ENCODE assay signal across 9 cellular contexts in the genomic region with DNA sequence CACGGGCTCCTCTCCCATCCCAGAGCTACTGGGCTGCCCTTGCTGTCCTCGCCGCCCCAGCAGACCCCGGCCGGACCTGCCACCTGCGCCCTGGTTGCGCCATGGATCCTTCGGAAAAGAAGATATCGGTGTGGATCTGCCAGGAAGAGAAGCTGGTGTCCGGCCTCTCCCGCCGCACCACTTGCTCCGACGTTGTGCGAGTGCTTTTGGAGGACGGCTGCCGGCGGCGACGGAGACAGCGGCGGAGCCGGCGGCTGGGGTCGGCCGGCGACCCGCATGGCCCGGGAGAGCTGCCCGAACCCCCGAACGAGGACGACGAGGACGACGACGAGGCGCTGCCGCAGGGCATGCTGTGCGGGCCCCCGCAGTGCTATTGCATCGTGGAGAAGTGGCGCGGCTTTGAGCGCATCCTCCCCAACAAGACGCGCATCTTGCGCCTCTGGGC. TPM values are rescaled to one million over a fixed set of nuclear protein-coding genes. Genes with fewer than 3 reads are reported as not detected.
DNase-seq lines count a peak whose midpoint lies in the region; ATAC-seq, FAIRE-seq and TF ChIP-seq lines count a peak whose summit lies in the region.
"Had no signal": no experiment of that assay in that cellular context is flagged by ENCODE, and none has a peak within 500 bp of the region (broad histone marks: within the 10 kb centered on the region; RNA-seq: fewer than 3 reads in every experiment).

No MANE protein-coding gene starts in this region.

- H3K18ac ChIP-seq in H1 (ENCODE audit: extremely low read depth, low read length): peak overlapping the region; percentile 86; the same call in 1 of the 2 replicates

- H3K23ac ChIP-seq in H1 (ENCODE audit: insufficient read length): no peak overlapping the region

- H3K36me3 ChIP-seq in heart right ventricle (no peaks in the 10 kb centered on the region), H1 (ENCODE audit: control insufficient read depth in 2 of 4, insufficient read depth in 4 of 4, low read length in 3 of 4) (no peaks in the 10 kb centered on the region)
- H3K36me3 ChIP-seq in naive thymus-derived CD4-positive, alpha-beta T cell (ENCODE audit: control insufficient read depth in 2 of 3, insufficient read depth in 3 of 3, low read length in 3 of 3): no peaks in the 10 kb centered on the region

- peaks cover 100% of the 10 kb centered on the region for H3K27me3 Mint-ChIP-seq in nephron (ENCODE audit: low read depth)
- H3K27me3 Mint-ChIP-seq in naive thymus-derived CD4-positive, alpha-beta T cell: peaks cover 55 to 79% (median 64%) of the 10 kb centered on the region in 5 donors

- intact Hi-C loops in heart right ventricle (cut with DNase I) (no loop called here), cardiac septum (cut with DNase I) (no loop called here)
- intact Hi-C loops in naive thymus-derived CD4-positive, alpha-beta T cell (cut with micrococcal nuclease): no loop called here

- CTCF ChIA-PET in H1 (lab: Charles Lee; ENCODE audit: partially characterized antibody): interaction anchor here (1.1 to 1.6 kb wide), 6 partner anchors 29 to 326 kb away, joined by 3 to 7 read pairs (median 4); no protein-coding TSS in a partner anchor
- CTCF ChIA-PET in naive thymus-derived CD4-positive, alpha-beta T cell (lab: Charles Lee): no interaction called here

- no peak for FAIRE-seq in H1 (lab: Jason Lieb, UNC)

- H2BK15ac ChIP-seq in H1 (ENCODE audit: low read length): no peak overlapping the region; the same call in 1 of the 2 replicates

- H2BK20ac ChIP-seq in H1 (ENCODE audit: low read length): peak overlapping the region; percentile 41; the same call in 1 of the 2 replicates

- ATAC-seq in heart right ventricle: peak in 1 of 8 donors; percentile 16
- no peak for ATAC-seq in naive thymus-derived CD4-positive, alpha-beta T cell
- ATAC-seq in HG03025 (IDR thresholded peaks at IDR 0.05; ENCODE audit: low FRiP score, unreplicated experiment): no peak

- H3K27ac Mint-ChIP-seq in nephron: no peak overlapping the region
- H3K27ac Mint-ChIP-seq in naive thymus-derived CD4-positive, alpha-beta T cell: no peak overlapping the region
- H3K27ac Mint-ChIP-seq: activated naive CD4-positive, alpha-beta T cell treated with anti-CD3 and anti-CD28 coated beads, Interleukin-2, amount 50 U/mL, for 72 hours had no signal

- H3K79me1 ChIP-seq in H1 (ENCODE audit: low read depth, low read length): no peaks in the 10 kb centered on the region

- no peak for TF ChIP-seq POLR2A in H1 (IDR thresholded peaks at IDR 0.05; ENCODE audit: control extremely low read depth in 1 of 2, low read depth in 2 of 2, low read length in 2 of 2)

- H2AFZ ChIP-seq in H1 (ENCODE audit: low read length): 0 out of 2 replicates have a peak overlapping the region, but pooled peaks have one; percentile 15

- H2BK5ac ChIP-seq in H1 (ENCODE audit: low read depth, low read length): no peak overlapping the region

- H2AK5ac ChIP-seq in H1 (ENCODE audit: low read depth, low read length): no peak overlapping the region

- peak overlapping the region; percentile 19 to 67 (median 56) for H3K4me3 ChIP-seq in heart right ventricle
- peak overlapping the region; percentile 35 to 58 (median 44) for H3K4me3 ChIP-seq in H1 (ENCODE audit: extremely low read depth in 1 of 4, insufficient read depth in 2 of 4, low read depth in 3 of 4, low read length in 4 of 4)
- H3K4me3 ChIP-seq in naive thymus-derived CD4-positive, alpha-beta T cell (ENCODE audit: low read length): no peak overlapping the region

- peaks cover 13% of the 10 kb centered on the region for H3K9me3 Mint-ChIP-seq in nephron
- H3K9me3 Mint-ChIP-seq in naive thymus-derived CD4-positive, alpha-beta T cell: peaks cover 0 to 3% (median 0%) of the 10 kb centered on the region in 11 donors
- H3K9me3 Mint-ChIP-seq: activated naive CD4-positive, alpha-beta T cell treated with anti-CD3 and anti-CD28 coated beads, Interleukin-2, amount 50 U/mL, for 72 hours had no signal

- POLR2A ChIA-PET in H1 (lab: Charles Lee; ENCODE audit: partially characterized antibody): interaction anchor here (0.8 to 1.6 kb wide), 2 partner anchors 9 to 81 kb away, joined by 3 read pairs; no protein-coding TSS in a partner anchor
- POLR2A ChIA-PET in naive thymus-derived CD4-positive, alpha-beta T cell (lab: Charles Lee): no interaction called here

- 0 out of 2 replicates have a peak overlapping the region, but pooled peaks have one; percentile 63 for H2BK12ac ChIP-seq in H1 (ENCODE audit: low read depth, low read length)

- H4K91ac ChIP-seq in H1 (replicated peaks; ENCODE audit: insufficient read length, low read length): peak overlapping the region; percentile 30

- H3K23me2 ChIP-seq in H1 (ENCODE audit: low read depth, low read length): peaks cover 21% of the 10 kb centered on the region; the same call in 1 of the 2 replicates

- H3K79me2 ChIP-seq in H1 (ENCODE audit: control insufficient read depth in 1 of 2, insufficient read depth in 2 of 2, low read length in 2 of 2): no peaks in the 10 kb centered on the region

- H3K27me3 ChIP-seq in heart right ventricle (peaks cover 8 to 98% (median 73%) of the 10 kb centered on the region in 7 donors), H1 (replicated peaks in 1 of 4; ENCODE audit: control insufficient read depth in 3 of 4, extremely low read depth in 1 of 4, insufficient read depth in 3 of 4, low read length in 3 of 4) (peaks cover 13 to 56% (median 40%) of the 10 kb centered on the region in 4 experiments)
- H3K27me3 ChIP-seq in naive thymus-derived CD4-positive, alpha-beta T cell (ENCODE audit: control insufficient read depth in 2 of 2, insufficient read depth in 2 of 2, low read length in 2 of 2): peaks cover 0 to 10% of the 10 kb centered on the region in 2 donors

- H3K4me2 ChIP-seq in H1 (ENCODE audit: insufficient read depth in 1 of 2, low read depth in 2 of 2, low read length in 2 of 2): peak overlapping the region; percentile 87 to 97

- H3K9ac ChIP-seq in H1 (replicated peaks in 1 of 4; ENCODE audit: extremely low read depth in 1 of 4, low read depth in 3 of 4, low read length in 3 of 4): peak overlapping the region in 2 of 4 experiments; percentile 9 to 17; a peak in 2 of 7 replicates

- TF ChIP-seq RAD21 in H1 (IDR thresholded peaks at IDR 0.05 in 1 of 2, conservative IDR thresholded peaks at IDR 0.05 in 1 of 2; ENCODE audit: low read depth in 2 of 2, low read length in 2 of 2): no peak

- H3K4ac ChIP-seq in H1 (replicated peaks; ENCODE audit: insufficient read length, low read depth, low read length): no peak overlapping the region

- H3K27ac ChIP-seq in heart right ventricle (peak overlapping the region in 5 of 10 donors; percentile 20 to 64 (median 49)), H1 (ENCODE audit: low read depth, low read length) (no peak overlapping the region)
- no peak overlapping the region for H3K27ac ChIP-seq in naive thymus-derived CD4-positive, alpha-beta T cell (ENCODE audit: low read depth, low read length)

- no peak overlapping the region for H2BK120ac ChIP-seq in H1 (replicated peaks; ENCODE audit: low read depth, low read length)

- TF ChIP-seq EP300 in H1 (IDR thresholded peaks at IDR 0.05; ENCODE audit: borderline replicate concordance in 1 of 2, low read depth in 2 of 2, low read length in 2 of 2): no peak

- peaks cover 5% of the 10 kb centered on the region for H3K36me3 Mint-ChIP-seq in nephron (ENCODE audit: low read depth)
- peaks cover 0 to 4% (median 0%) of the 10 kb centered on the region in 5 donors for H3K36me3 Mint-ChIP-seq in naive thymus-derived CD4-positive, alpha-beta T cell

- DNase-seq in heart right ventricle (no peak), cardiac septum (ENCODE audit: low spot score) (no peak), H1 (ENCODE audit: low read depth in 1 of 2, low spot score in 2 of 2) (no peak), EL (no peak), NCI-H510A treated with DMSO at 0.1 percent for 48 hours (lab: John Stamatoyannopoulos, UW) (no peak)
- DNase-seq in naive thymus-derived CD4-positive, alpha-beta T cell: no peak

- TF ChIP-seq CTCF in heart right ventricle (IDR thresholded peaks at IDR 0.05) (no peak), H1 (IDR thresholded peaks at IDR 0.05; ENCODE audit: control extremely low read depth in 1 of 3, insufficient read depth in 1 of 3, low read depth in 1 of 3, low read length in 3 of 3) (no peak), nephron (IDR thresholded peaks at IDR 0.05; ENCODE audit: unreplicated experiment in 3 of 3) (no peak)

- no peak overlapping the region for H4K5ac ChIP-seq in H1 (ENCODE audit: insufficient read length, low read depth, low read length)

- H3K56ac ChIP-seq in H1 (replicated peaks; ENCODE audit: insufficient read length, low read depth, low read length): no peak overlapping the region

- no peak overlapping the region for H3K14ac ChIP-seq in H1 (ENCODE audit: insufficient read length)

- peak overlapping the region; percentile 76 for H4K8ac ChIP-seq in H1 (ENCODE audit: extremely low read depth, insufficient read depth, low read length)

- H3K9me3 ChIP-seq in heart right ventricle (peaks cover 0 to 5% (median 0%) of the 10 kb centered on the region in 11 donors), H1 (ENCODE audit: insufficient read depth in 2 of 2, low read depth in 1 of 2, low read length in 1 of 2) (peaks cover 0 to 6% of the 10 kb centered on the region in 2 experiments; a peak in 2 of 4 replicates)
- no peaks in the 10 kb centered on the region for H3K9me3 ChIP-seq in naive thymus-derived CD4-positive, alpha-beta T cell (ENCODE audit: control insufficient read depth in 2 of 3, low read length in 3 of 3)

- H3K4me1 Mint-ChIP-seq in nephron: peaks cover 38% of the 10 kb centered on the region
- peaks cover 0 to 8% (median 4%) of the 10 kb centered on the region in 7 donors for H3K4me1 Mint-ChIP-seq in naive thymus-derived CD4-positive, alpha-beta T cell

- H3K4me1 ChIP-seq in heart right ventricle (peaks cover 3 to 55% (median 30%) of the 10 kb centered on the region in 9 donors), H1 (replicated peaks in 1 of 4; ENCODE audit: control insufficient read depth in 3 of 4, insufficient read depth in 4 of 4, low read length in 3 of 4) (peaks cover 6 to 32% (median 18%) of the 10 kb centered on the region in 4 experiments)
- H3K4me1 ChIP-seq in naive thymus-derived CD4-positive, alpha-beta T cell (ENCODE audit: control insufficient read depth in 2 of 2, insufficient read depth in 2 of 2, low read length in 2 of 2): no peaks in the 10 kb centered on the region

- peak overlapping the region; percentile 72 to 92 (median 88) for H3K4me3 Mint-ChIP-seq in nephron
- H3K4me3 Mint-ChIP-seq in naive thymus-derived CD4-positive, alpha-beta T cell: no peak overlapping the region

- 1% methylated on average over 42 to 48 of the region's 48 CpGs for WGBS in heart right ventricle, 2 donors
- 2% methylated on average over 46 of the region's 48 CpGs; no CpG with 5 or more reads in 1 of the 2 experiments for WGBS in H1 (ENCODE audit: extremely low coverage in 1 of 2, insufficient coverage in 1 of 2, insufficient read length in 1 of 2, insufficient replicate concordance in 2 of 2, low coverage in 1 of 2, low lambda C conversion rate in 2 of 2, missing lambda C conversion rate in 1 of 2), 2 experiments

- H4K20me1 ChIP-seq in H1 (replicated peaks in 1 of 2; ENCODE audit: control insufficient read depth in 1 of 2, insufficient read depth in 2 of 2, low read length in 2 of 2): peaks cover 2 to 5% of the 10 kb centered on the region in 2 experiments

RNA-seq across cellular contexts. Expression of gene RASSF10, which starts 0.4 kb away (rescaled TPM):
- total RNA-seq in heart right ventricle (1 to 10 TPM in 1 of 10 donors, under 1 TPM in 8, not detected in 1; 0.12 to 1.3 (median 0.28) TPM), cardiac septum (0.08 TPM)
- polyA plus RNA-seq in heart right ventricle (under 1 TPM; 0.15 to 0.35 TPM), H1 (2011; rRNA removed) (0.51 and 0.99 TPM in 2 replicates)
- total RNA-seq in H1 (2021; fragmentation: NEBNext Ultra II Directional; extraction: Animal tissue kit (Norgen Biotek cat#: 25700)): 1.5 and 1.8 TPM in 2 replicates
- polyA plus RNA-seq in H1 (2011; cell fraction: cytosol; rRNA removed): 0.90 TPM
- polyA plus RNA-seq in H1 (2011; cell fraction: nucleus; rRNA removed): 1.2 TPM
- 0.75 to 1.2 TPM (median 1.0 TPM) in 4 replicates for polyA plus RNA-seq in H1 (2012, experiment 1 of 2)
- polyA plus RNA-seq in H1 (2012, experiment 2 of 2): 0.55 TPM
- 1.1 TPM for polyA plus RNA-seq in H1 (2013, experiment 1 of 2)
- polyA plus RNA-seq in H1 (2013, experiment 2 of 2): 1.1 TPM
- 0.98 TPM in 2 replicates for polyA minus RNA-seq in H1 (2011; rRNA and poly(A)+ RNA removed)
- polyA minus RNA-seq in H1 (2011; cell fraction: cytosol; rRNA and poly(A)+ RNA removed): 1.5 TPM
- polyA minus RNA-seq in H1 (2011; cell fraction: nucleus; rRNA and poly(A)+ RNA removed): 3.3 TPM
- total RNA-seq in naive thymus-derived CD4-positive, alpha-beta T cell: not detected
- polyA plus RNA-seq in naive thymus-derived CD4-positive, alpha-beta T cell: not detected
- total RNA-seq: activated naive CD4-positive, alpha-beta T cell treated with anti-CD3 and anti-CD28 coated beads, Interleukin-2, amount 50 U/mL, for 72 hours had no signal

Comparison
In these comparisons a context has a peak if more than half of its experiments do, and no peak if none do; other contexts are left out.
1. H3K4me3 Mint-ChIP-seq: peak in nephron (3 of 3); none in naive thymus-derived CD4-positive, alpha-beta T cell (0 of 10).